ENCODE assay signal across 8 cellular contexts in genomic region chr12:50174971-50175715, GRCh38. TPM values are rescaled to one million over a fixed set of nuclear protein-coding genes. Genes with fewer than 3 reads are reported as not detected.
A peak's percentile ranks its signal among the peaks of the same experiment; 100 is the strongest.
DNase-seq lines count a peak whose midpoint lies in the region; ATAC-seq, FAIRE-seq and TF ChIP-seq lines count a peak whose summit lies in the region.

No MANE protein-coding gene starts in this region.

- TF ChIP-seq CTCF in brain microvascular endothelial cell (IDR thresholded peaks at IDR 0.05; ENCODE audit: low read depth, low read length, missing control alignments), result peak; percentile 43
- TF ChIP-seq CTCF in kidney epithelial cell (IDR thresholded peaks at IDR 0.05; ENCODE audit: insufficient read depth, low read length, poor library complexity, severe bottlenecking), result peak; percentile 38

- no peaks in the 10 kb centered on the region for H3K27me3 Mint-ChIP-seq in activated naive CD8-positive, alpha-beta T cell treated with anti-CD3 and anti-CD28 coated beads for 36 hours

- no peak overlapping the region for H3K27ac Mint-ChIP-seq in activated naive CD8-positive, alpha-beta T cell treated with anti-CD3 and anti-CD28 coated beads for 36 hours

- H3K27me3 ChIP-seq in brain microvascular endothelial cell (replicated peaks) (no peaks in the 10 kb centered on the region), kidney epithelial cell (ENCODE audit: control insufficient read depth, insufficient read depth, low read length) (no peaks in the 10 kb centered on the region)

- H3K4me3 Mint-ChIP-seq in activated naive CD8-positive, alpha-beta T cell treated with anti-CD3 and anti-CD28 coated beads for 36 hours, result no peak overlapping the region

- FAIRE-seq in GM18507 (lab: Jason Lieb, UNC) (peak; percentile 65), urothelium cell line (lab: Jason Lieb, UNC) (no peak)

- ATAC-seq in HG02588 (IDR thresholded peaks at IDR 0.05; ENCODE audit: unreplicated experiment), result no peak

- no peaks in the 10 kb centered on the region for H3K9me3 Mint-ChIP-seq in activated naive CD8-positive, alpha-beta T cell treated with anti-CD3 and anti-CD28 coated beads for 36 hours

- H3K4me3 ChIP-seq in brain microvascular endothelial cell (ENCODE audit: low read depth, low read length) (no peak overlapping the region), kidney epithelial cell (ENCODE audit: low read depth, low read length) (no peak overlapping the region)

- no peak overlapping the region for H3K27ac ChIP-seq in brain microvascular endothelial cell

- H3K36me3 Mint-ChIP-seq in activated naive CD8-positive, alpha-beta T cell treated with anti-CD3 and anti-CD28 coated beads for 36 hours, result no peaks in the 10 kb centered on the region

- H3K36me3 ChIP-seq in brain microvascular endothelial cell (replicated peaks) (peaks cover 44% of the 10 kb centered on the region), kidney epithelial cell (ENCODE audit: control insufficient read depth, insufficient read depth, low read length) (peaks cover 4% of the 10 kb centered on the region)

- H3K4me1 Mint-ChIP-seq in activated naive CD8-positive, alpha-beta T cell treated with anti-CD3 and anti-CD28 coated beads for 36 hours, result no peaks in the 10 kb centered on the region

- peak; percentile 83 for DNase-seq in Ammon's horn (ENCODE audit: low spot score)
- no peak for DNase-seq in GM18507 (ENCODE audit: extremely low spot score, insufficient read length, low read depth)
- DNase-seq in NCI-H446 treated with DMSO at 0.1 percent for 48 hours (lab: John Stamatoyannopoulos, UW), result peak; percentile 58
- no peak for DNase-seq in brain microvascular endothelial cell
- peak; percentile 38 for DNase-seq in kidney epithelial cell (ENCODE audit: low read depth)
- peak; percentile 43 for DNase-seq in urothelium cell line (ENCODE audit: low spot score)
- no peak for DNase-seq in activated naive CD8-positive, alpha-beta T cell treated with anti-CD3 and anti-CD28 coated beads for 36 hours

- in situ Hi-C loops in brain microvascular endothelial cell (cut with HindIII; ENCODE audit: low pct_ligation_motif_present, low sequenced_read_pairs), result loop anchor here (25.0 kb wide), 1 partner anchor 213 kb away; the partner anchor contains the start of genes AQP2, AQP5 and AQP6

RNA-seq across cellular contexts. Expression of gene CERS5, which starts 8.0 kb away (rescaled TPM):
- 40.3 and 40.9 TPM in 2 replicates for total RNA-seq in kidney epithelial cell
- total RNA-seq in activated naive CD8-positive, alpha-beta T cell treated with anti-CD3 and anti-CD28 coated beads for 36 hours, result 10 to 100 TPM; 36.4 to 41.3 TPM

Comparison
In these comparisons a context has a peak if more than half of its experiments do, and no peak if none do; other contexts are left out.
1. DNase-seq: peak in Ammon's horn (single experiment), NCI-H446 treated with DMSO at 0.1 percent for 48 hours (single experiment), kidney epithelial cell (single experiment) and urothelium cell line (single experiment); none in GM18507 (single experiment), brain microvascular endothelial cell (single experiment) and activated naive CD8-positive, alpha-beta T cell treated with anti-CD3 and anti-CD28 coated beads for 36 hours (single experiment).